Comparison of ENCODE assay signal across 8 cellular contexts in the genomic region with DNA sequence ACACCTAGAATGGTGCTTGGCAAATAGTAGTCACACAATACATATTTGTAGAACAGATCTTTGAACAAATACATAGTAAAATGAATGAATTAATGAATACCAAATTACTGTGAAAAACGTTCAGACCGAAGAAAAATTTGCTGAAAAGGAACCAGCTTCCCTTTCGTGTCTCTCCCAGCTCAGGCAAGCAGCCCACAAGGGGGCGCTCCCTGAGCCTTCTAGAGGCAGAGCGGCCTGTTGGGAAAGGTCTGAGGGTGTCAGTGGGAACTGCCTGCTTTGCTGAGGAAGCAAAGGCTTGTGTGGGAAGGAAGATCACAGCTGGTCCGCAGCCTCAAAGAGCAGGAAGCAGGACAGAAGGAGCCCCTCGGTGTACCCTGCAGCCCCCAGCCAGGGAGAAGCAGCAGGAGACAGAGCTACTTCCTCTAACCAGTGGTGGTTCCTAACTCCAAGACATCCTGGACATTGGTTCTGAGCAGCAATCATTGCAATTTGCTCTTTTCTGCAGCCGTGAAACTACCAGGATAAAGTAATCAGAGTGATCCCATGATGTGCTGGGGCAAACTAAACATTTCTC.
DNase-seq lines count a peak whose midpoint lies in the region; ATAC-seq and TF ChIP-seq lines count a peak whose summit lies in the region.

No MANE protein-coding gene starts in this region.

- peak; percentile 27 for DNase-seq in COR-L47 (lab: John Stamatoyannopoulos, UW)
- DNase-seq in Karpas-422, result peak; percentile 76
- DNase-seq in activated CD8-positive, alpha-beta T cell treated with anti-CD3 and anti-CD28 coated beads, Interleukin-2, amount 10 ng/mL, durations not matched to agents 7 days and 5 days, result peak; percentile 22
- DNase-seq in lower lobe of right lung, result no peak
- DNase-seq in activated CD4-positive, CD25-positive, alpha-beta regulatory T cell (lab: John Stamatoyannopoulos, UW), result no peak
- DNase-seq in sigmoid colon, result no peak

- no peaks in the 10 kb centered on the region for H3K4me1 ChIP-seq in Karpas-422 (ENCODE audit: low read length)
- H3K4me1 ChIP-seq in lower lobe of right lung, result no peaks in the 10 kb centered on the region
- H3K4me1 ChIP-seq in sigmoid colon, result no peaks in the 10 kb centered on the region

- H3K27me3 Mint-ChIP-seq in activated CD8-positive, alpha-beta T cell treated with anti-CD3 and anti-CD28 coated beads, Interleukin-2, amount 10 ng/mL, durations not matched to agents 7 days and 5 days (ENCODE audit: low read depth), result no peaks in the 10 kb centered on the region

- no peaks in the 10 kb centered on the region for H3K9me2 ChIP-seq in Karpas-422 (replicated peaks; ENCODE audit: insufficient read depth, low read length)

- WGBS in sigmoid colon, 2 donors, result 28 to 35% methylated on average over 8 of the region's 8 CpGs

- TF ChIP-seq CTCF in lower lobe of right lung (IDR thresholded peaks at IDR 0.05) (peak; percentile 27), sigmoid colon (IDR thresholded peaks at IDR 0.05) (no peak)

- H3K9me3 ChIP-seq in Karpas-422 (ENCODE audit: low read length) (no peaks in the 10 kb centered on the region), lower lobe of right lung (no peaks in the 10 kb centered on the region), sigmoid colon (no peaks in the 10 kb centered on the region)

- H3K36me3 Mint-ChIP-seq in activated CD8-positive, alpha-beta T cell treated with anti-CD3 and anti-CD28 coated beads, Interleukin-2, amount 10 ng/mL, durations not matched to agents 7 days and 5 days (ENCODE audit: low read depth), result no peaks in the 10 kb centered on the region

- no peak overlapping the region for H2AFZ ChIP-seq in Karpas-422 (ENCODE audit: low read length)

- H3K4me3 ChIP-seq in Karpas-422 (ENCODE audit: low read length), result no peak overlapping the region
- H3K4me3 ChIP-seq in lower lobe of right lung, result no peak overlapping the region
- no peak overlapping the region for H3K4me3 ChIP-seq in sigmoid colon

- CTCF ChIA-PET in activated CD8-positive, alpha-beta T cell treated with anti-CD3 and anti-CD28 coated beads, Interleukin-2, amount 10 ng/mL, durations not matched to agents 7 days and 5 days (lab: Charles Lee), result no interaction called here

- no peak for TF ChIP-seq EP300 in sigmoid colon (IDR thresholded peaks at IDR 0.05)

- POLR2A ChIA-PET in activated CD8-positive, alpha-beta T cell treated with anti-CD3 and anti-CD28 coated beads, Interleukin-2, amount 10 ng/mL, durations not matched to agents 7 days and 5 days (lab: Charles Lee), result no interaction called here

- H3K4me2 ChIP-seq in Karpas-422 (ENCODE audit: low read depth, low read length, poor library complexity, severe bottlenecking), result no peak overlapping the region

- H3K4me1 Mint-ChIP-seq in activated CD8-positive, alpha-beta T cell treated with anti-CD3 and anti-CD28 coated beads, Interleukin-2, amount 10 ng/mL, durations not matched to agents 7 days and 5 days (ENCODE audit: low read depth), result no peaks in the 10 kb centered on the region

- no peak for ATAC-seq in activated CD8-positive, alpha-beta T cell treated with anti-CD3 and anti-CD28 coated beads, Interleukin-2, amount 10 ng/mL, durations not matched to agents 7 days and 5 days
- no peak for ATAC-seq in lower lobe of right lung
- no peak for ATAC-seq in HG03565 (IDR thresholded peaks at IDR 0.05; ENCODE audit: unreplicated experiment)
- no peak for ATAC-seq in HG02981 (IDR thresholded peaks at IDR 0.05; ENCODE audit: unreplicated experiment)

- H3K36me3 ChIP-seq in Karpas-422 (ENCODE audit: insufficient read depth, low read length), result no peaks in the 10 kb centered on the region
- no peaks in the 10 kb centered on the region for H3K36me3 ChIP-seq in lower lobe of right lung
- no peaks in the 10 kb centered on the region for H3K36me3 ChIP-seq in sigmoid colon

- H3K9ac ChIP-seq in Karpas-422 (ENCODE audit: low read length), result no peak overlapping the region

- H4K20me1 ChIP-seq in Karpas-422 (ENCODE audit: insufficient read depth, low read depth, low read length), result no peaks in the 10 kb centered on the region

- no peak overlapping the region for H3K27ac Mint-ChIP-seq in activated CD8-positive, alpha-beta T cell treated with anti-CD3 and anti-CD28 coated beads, Interleukin-2, amount 10 ng/mL, durations not matched to agents 7 days and 5 days

- no peaks in the 10 kb centered on the region for H3K79me2 ChIP-seq in Karpas-422 (ENCODE audit: low read length)

- intact Hi-C loops in lower lobe of right lung (cut with DNase I), result no loop called here
- intact Hi-C loops in sigmoid colon (cut with DNase I), result no loop called here

- TF ChIP-seq POLR2A in sigmoid colon (IDR thresholded peaks at IDR 0.05), result no peak

- H3K27me3 ChIP-seq in Karpas-422 (ENCODE audit: low read length) (no peaks in the 10 kb centered on the region), lower lobe of right lung (ENCODE audit: low read depth) (no peaks in the 10 kb centered on the region), sigmoid colon (no peaks in the 10 kb centered on the region)

- H3K4me3 Mint-ChIP-seq in activated CD8-positive, alpha-beta T cell treated with anti-CD3 and anti-CD28 coated beads, Interleukin-2, amount 10 ng/mL, durations not matched to agents 7 days and 5 days, result no peak overlapping the region

- no peaks in the 10 kb centered on the region for H3K9me3 Mint-ChIP-seq in activated CD8-positive, alpha-beta T cell treated with anti-CD3 and anti-CD28 coated beads, Interleukin-2, amount 10 ng/mL, durations not matched to agents 7 days and 5 days (ENCODE audit: insufficient read depth)

- H3K27ac ChIP-seq in Karpas-422 (ENCODE audit: low read length) (no peak overlapping the region), lower lobe of right lung (no peak overlapping the region), sigmoid colon (no peak overlapping the region)

Comparison
In these comparisons a context has a peak if more than half of its experiments do, and no peak if none do; other contexts are left out.
1. DNase-seq: peak in COR-L47 (single experiment), Karpas-422 (single experiment) and activated CD8-positive, alpha-beta T cell treated with anti-CD3 and anti-CD28 coated beads, Interleukin-2, amount 10 ng/mL, durations not matched to agents 7 days and 5 days (single experiment); none in lower lobe of right lung (single experiment), activated CD4-positive, CD25-positive, alpha-beta regulatory T cell (0 of 4) and sigmoid colon (single experiment).